In the genomic region with DNA sequence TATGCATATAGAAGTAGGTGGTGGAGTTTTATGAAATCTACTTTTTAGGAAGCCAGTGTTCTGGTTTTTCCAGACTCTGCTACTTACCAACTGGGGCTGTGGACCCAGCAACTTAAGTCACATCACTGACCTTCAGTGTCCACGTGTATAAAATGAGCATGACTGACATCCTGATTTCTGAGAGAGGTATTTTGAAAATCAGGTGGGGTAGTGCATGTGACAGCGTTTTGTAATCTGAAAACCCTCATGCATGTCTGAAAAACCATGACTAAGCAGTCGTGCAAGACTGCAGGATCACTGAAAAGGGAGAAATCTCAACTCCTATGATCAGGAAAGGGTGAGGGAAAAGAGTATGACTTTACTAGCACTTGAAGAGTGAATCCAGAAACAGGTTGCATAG, we compare ENCODE assay signal across 1 cellular context.
TF ChIP-seq lines count a peak whose summit lies in the region.

No MANE protein-coding gene starts in this region.

TF ChIP-seq in K562, 482 proteins besides CTCF, POLR2A, EP300 and RAD21 (continued from another document and continues in another):
- TF ChIP-seq ZEB2 (IDR thresholded peaks at IDR 0.05) (peak; percentile 38; the same call in 1 of the 2 replicates), PHB (CRISPR knock-in tag; IDR thresholded peaks at IDR 0.05) (no peak), TBL1XR1 (IDR thresholded peaks at IDR 0.05; ENCODE audit: low read length in 2 of 2) (0 out of 4 replicates have a peak, but pooled peaks of 1 of the 2 experiments have one; percentile 15), CEBPB (tag; IDR thresholded peaks at IDR 0.05) (0 out of 2 replicates have a peak, but pooled peaks have one; percentile 3), RBBP5 (IDR thresholded peaks at IDR 0.05; ENCODE audit: borderline replicate concordance, insufficient read depth, low read length, poor library complexity, severe bottlenecking) (no peak), NFE2 (IDR thresholded peaks at IDR 0.05; ENCODE audit: low read depth) (peak; percentile 91), EWSR1 (IDR thresholded peaks at IDR 0.05; ENCODE audit: borderline replicate concordance, low read depth, partially characterized antibody) (no peak), MCM3 (IDR thresholded peaks at IDR 0.05) (no peak), L3MBTL2 (IDR thresholded peaks at IDR 0.05) (peak; percentile 55), MAFF (IDR thresholded peaks at IDR 0.05; ENCODE audit: low read length) (peak; percentile 84), CBFA2T2 (conservative IDR thresholded peaks at IDR 0.05) (peak; percentile 31; the same call in 1 of the 2 replicates), SOX6 (IDR thresholded peaks at IDR 0.05) (0 out of 2 replicates have a peak, but pooled peaks have one; percentile 46), ZSCAN29 (IDR thresholded peaks at IDR 0.05) (no peak), MAFG (tag; conservative IDR thresholded peaks at IDR 0.05) (peak; percentile 91), TCF7L2 (IDR thresholded peaks at IDR 0.05; ENCODE audit: low read depth, low read length) (no peak), HDAC2 (IDR thresholded peaks at IDR 0.05) (peak; percentile 64; the same call in 1 of the 2 replicates), PURB (CRISPR knock-in tag; IDR thresholded peaks at IDR 0.05; ENCODE audit: low read depth) (no peak), MXI1 (IDR thresholded peaks at IDR 0.05; ENCODE audit: low read depth, low read length) (0 out of 2 replicates have a peak, but pooled peaks have one; percentile 42), ZNF347 (CRISPR knock-in tag; IDR thresholded peaks at IDR 0.05; ENCODE audit: low read depth) (no peak), SMARCA4 (IDR thresholded peaks at IDR 0.05) (0 out of 2 replicates have a peak, but pooled peaks have one; percentile 14), ZBTB17 (CRISPR knock-in tag; IDR thresholded peaks at IDR 0.05) (0 out of 2 replicates have a peak, but pooled peaks have one; percentile 43)
- TF ChIP-seq, protein P1, sequence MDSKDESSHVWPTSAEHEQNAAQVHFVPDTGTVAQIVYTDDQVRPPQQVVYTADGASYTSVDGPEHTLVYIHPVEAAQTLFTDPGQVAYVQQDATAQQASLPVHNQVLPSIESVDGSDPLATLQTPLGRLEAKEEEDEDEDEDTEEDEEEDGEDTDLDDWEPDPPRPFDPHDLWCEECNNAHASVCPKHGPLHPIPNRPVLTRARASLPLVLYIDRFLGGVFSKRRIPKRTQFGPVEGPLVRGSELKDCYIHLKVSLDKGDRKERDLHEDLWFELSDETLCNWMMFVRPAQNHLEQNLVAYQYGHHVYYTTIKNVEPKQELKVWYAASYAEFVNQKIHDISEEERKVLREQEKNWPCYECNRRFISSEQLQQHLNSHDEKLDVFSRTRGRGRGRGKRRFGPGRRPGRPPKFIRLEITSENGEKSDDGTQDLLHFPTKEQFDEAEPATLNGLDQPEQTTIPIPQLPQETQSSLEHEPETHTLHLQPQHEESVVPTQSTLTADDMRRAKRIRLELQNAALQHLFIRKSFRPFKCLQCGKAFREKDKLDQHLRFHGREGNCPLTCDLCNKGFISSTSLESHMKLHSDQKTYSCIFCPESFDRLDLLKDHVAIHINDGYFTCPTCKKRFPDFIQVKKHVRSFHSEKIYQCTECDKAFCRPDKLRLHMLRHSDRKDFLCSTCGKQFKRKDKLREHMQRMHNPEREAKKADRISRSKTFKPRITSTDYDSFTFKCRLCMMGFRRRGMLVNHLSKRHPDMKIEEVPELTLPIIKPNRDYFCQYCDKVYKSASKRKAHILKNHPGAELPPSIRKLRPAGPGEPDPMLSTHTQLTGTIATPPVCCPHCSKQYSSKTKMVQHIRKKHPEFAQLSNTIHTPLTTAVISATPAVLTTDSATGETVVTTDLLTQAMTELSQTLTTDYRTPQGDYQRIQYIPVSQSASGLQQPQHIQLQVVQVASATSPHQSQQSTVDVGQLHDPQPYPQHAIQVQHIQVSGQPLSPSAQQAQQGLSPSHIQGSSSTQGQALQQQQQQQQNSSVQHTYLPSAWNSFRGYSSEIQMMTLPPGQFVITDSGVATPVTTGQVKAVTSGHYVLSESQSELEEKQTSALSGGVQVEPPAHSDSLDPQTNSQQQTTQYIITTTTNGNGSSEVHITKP (IDR thresholded peaks at IDR 0.05; ENCODE audit: partially characterized antibody): peak; percentile 19
- TF ChIP-seq, protein P2, sequence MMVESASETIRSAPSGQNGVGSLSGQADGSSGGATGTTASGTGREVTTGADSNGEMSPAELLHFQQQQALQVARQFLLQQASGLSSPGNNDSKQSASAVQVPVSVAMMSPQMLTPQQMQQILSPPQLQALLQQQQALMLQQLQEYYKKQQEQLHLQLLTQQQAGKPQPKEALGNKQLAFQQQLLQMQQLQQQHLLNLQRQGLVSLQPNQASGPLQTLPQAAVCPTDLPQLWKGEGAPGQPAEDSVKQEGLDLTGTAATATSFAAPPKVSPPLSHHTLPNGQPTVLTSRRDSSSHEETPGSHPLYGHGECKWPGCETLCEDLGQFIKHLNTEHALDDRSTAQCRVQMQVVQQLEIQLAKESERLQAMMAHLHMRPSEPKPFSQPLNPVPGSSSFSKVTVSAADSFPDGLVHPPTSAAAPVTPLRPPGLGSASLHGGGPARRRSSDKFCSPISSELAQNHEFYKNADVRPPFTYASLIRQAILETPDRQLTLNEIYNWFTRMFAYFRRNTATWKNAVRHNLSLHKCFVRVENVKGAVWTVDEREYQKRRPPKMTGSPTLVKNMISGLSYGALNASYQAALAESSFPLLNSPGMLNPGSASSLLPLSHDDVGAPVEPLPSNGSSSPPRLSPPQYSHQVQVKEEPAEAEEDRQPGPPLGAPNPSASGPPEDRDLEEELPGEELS (CRISPR knock-in tag; IDR thresholded peaks at IDR 0.05; ENCODE audit: borderline replicate concordance): no peak
- TF ChIP-seq, protein P3, sequence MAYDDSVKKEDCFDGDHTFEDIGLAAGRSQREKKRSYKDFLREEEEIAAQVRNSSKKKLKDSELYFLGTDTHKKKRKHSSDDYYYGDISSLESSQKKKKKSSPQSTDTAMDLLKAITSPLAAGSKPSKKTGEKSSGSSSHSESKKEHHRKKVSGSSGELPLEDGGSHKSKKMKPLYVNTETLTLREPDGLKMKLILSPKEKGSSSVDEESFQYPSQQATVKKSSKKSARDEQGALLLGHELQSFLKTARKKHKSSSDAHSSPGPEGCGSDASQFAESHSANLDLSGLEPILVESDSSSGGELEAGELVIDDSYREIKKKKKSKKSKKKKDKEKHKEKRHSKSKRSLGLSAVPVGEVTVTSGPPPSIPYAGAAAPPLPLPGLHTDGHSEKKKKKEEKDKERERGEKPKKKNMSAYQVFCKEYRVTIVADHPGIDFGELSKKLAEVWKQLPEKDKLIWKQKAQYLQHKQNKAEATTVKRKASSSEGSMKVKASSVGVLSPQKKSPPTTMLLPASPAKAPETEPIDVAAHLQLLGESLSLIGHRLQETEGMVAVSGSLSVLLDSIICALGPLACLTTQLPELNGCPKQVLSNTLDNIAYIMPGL (CRISPR knock-in tag; IDR thresholded peaks at IDR 0.05): no peak
- TF ChIP-seq, protein P4, sequence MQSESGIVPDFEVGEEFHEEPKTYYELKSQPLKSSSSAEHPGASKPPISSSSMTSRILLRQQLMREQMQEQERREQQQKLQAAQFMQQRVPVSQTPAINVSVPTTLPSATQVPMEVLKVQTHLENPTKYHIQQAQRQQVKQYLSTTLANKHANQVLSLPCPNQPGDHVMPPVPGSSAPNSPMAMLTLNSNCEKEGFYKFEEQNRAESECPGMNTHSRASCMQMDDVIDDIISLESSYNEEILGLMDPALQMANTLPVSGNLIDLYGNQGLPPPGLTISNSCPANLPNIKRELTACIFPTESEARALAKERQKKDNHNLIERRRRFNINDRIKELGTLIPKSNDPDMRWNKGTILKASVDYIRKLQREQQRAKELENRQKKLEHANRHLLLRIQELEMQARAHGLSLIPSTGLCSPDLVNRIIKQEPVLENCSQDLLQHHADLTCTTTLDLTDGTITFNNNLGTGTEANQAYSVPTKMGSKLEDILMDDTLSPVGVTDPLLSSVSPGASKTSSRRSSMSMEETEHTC (IDR thresholded peaks at IDR 0.05): peak; percentile 75; the same call in 1 of the 2 replicates
- TF ChIP-seq, protein P5, sequence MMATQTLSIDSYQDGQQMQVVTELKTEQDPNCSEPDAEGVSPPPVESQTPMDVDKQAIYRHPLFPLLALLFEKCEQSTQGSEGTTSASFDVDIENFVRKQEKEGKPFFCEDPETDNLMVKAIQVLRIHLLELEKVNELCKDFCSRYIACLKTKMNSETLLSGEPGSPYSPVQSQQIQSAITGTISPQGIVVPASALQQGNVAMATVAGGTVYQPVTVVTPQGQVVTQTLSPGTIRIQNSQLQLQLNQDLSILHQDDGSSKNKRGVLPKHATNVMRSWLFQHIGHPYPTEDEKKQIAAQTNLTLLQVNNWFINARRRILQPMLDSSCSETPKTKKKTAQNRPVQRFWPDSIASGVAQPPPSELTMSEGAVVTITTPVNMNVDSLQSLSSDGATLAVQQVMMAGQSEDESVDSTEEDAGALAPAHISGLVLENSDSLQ (IDR thresholded peaks at IDR 0.05): peak; percentile 88
- TF ChIP-seq, protein P6, sequence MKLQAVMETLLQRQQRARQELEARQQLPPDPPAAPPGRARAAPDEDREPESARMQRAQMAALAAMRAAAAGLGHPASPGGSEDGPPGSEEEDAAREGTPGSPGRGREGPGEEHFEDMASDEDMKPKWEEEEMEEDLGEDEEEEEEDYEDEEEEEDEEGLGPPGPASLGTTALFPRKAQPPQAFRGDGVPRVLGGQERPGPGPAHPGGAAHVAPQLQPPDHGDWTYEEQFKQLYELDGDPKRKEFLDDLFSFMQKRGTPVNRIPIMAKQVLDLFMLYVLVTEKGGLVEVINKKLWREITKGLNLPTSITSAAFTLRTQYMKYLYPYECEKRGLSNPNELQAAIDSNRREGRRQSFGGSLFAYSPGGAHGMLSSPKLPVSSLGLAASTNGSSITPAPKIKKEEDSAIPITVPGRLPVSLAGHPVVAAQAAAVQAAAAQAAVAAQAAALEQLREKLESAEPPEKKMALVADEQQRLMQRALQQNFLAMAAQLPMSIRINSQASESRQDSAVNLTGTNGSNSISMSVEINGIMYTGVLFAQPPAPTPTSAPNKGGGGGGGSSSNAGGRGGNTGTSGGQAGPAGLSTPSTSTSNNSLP (IDR thresholded peaks at IDR 0.05; ENCODE audit: borderline replicate concordance, low read depth, low read length): no peak
- TF ChIP-seq, protein P7, sequence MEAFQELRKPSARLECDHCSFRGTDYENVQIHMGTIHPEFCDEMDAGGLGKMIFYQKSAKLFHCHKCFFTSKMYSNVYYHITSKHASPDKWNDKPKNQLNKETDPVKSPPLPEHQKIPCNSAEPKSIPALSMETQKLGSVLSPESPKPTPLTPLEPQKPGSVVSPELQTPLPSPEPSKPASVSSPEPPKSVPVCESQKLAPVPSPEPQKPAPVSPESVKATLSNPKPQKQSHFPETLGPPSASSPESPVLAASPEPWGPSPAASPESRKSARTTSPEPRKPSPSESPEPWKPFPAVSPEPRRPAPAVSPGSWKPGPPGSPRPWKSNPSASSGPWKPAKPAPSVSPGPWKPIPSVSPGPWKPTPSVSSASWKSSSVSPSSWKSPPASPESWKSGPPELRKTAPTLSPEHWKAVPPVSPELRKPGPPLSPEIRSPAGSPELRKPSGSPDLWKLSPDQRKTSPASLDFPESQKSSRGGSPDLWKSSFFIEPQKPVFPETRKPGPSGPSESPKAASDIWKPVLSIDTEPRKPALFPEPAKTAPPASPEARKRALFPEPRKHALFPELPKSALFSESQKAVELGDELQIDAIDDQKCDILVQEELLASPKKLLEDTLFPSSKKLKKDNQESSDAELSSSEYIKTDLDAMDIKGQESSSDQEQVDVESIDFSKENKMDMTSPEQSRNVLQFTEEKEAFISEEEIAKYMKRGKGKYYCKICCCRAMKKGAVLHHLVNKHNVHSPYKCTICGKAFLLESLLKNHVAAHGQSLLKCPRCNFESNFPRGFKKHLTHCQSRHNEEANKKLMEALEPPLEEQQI (IDR thresholded peaks at IDR 0.05): peak; percentile 55; the same call in 1 of the 2 replicates
- TF ChIP-seq, protein P8, sequence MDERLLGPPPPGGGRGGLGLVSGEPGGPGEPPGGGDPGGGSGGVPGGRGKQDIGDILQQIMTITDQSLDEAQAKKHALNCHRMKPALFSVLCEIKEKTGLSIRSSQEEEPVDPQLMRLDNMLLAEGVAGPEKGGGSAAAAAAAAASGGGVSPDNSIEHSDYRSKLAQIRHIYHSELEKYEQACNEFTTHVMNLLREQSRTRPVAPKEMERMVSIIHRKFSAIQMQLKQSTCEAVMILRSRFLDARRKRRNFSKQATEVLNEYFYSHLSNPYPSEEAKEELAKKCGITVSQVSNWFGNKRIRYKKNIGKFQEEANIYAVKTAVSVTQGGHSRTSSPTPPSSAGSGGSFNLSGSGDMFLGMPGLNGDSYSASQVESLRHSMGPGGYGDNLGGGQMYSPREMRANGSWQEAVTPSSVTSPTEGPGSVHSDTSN (CRISPR knock-in tag; IDR thresholded peaks at IDR 0.05; ENCODE audit: low read depth): no peak
- TF ChIP-seq, protein P8 (tag; conservative IDR thresholded peaks at IDR 0.05; ENCODE audit: low read depth): 0 out of 2 replicates have a peak, but pooled peaks have one; percentile 10
- TF ChIP-seq, protein P9, sequence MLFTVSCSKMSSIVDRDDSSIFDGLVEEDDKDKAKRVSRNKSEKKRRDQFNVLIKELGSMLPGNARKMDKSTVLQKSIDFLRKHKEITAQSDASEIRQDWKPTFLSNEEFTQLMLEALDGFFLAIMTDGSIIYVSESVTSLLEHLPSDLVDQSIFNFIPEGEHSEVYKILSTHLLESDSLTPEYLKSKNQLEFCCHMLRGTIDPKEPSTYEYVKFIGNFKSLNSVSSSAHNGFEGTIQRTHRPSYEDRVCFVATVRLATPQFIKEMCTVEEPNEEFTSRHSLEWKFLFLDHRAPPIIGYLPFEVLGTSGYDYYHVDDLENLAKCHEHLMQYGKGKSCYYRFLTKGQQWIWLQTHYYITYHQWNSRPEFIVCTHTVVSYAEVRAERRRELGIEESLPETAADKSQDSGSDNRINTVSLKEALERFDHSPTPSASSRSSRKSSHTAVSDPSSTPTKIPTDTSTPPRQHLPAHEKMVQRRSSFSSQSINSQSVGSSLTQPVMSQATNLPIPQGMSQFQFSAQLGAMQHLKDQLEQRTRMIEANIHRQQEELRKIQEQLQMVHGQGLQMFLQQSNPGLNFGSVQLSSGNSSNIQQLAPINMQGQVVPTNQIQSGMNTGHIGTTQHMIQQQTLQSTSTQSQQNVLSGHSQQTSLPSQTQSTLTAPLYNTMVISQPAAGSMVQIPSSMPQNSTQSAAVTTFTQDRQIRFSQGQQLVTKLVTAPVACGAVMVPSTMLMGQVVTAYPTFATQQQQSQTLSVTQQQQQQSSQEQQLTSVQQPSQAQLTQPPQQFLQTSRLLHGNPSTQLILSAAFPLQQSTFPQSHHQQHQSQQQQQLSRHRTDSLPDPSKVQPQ (CRISPR knock-in tag; IDR thresholded peaks at IDR 0.05; ENCODE audit: borderline replicate concordance): 0 out of 2 replicates have a peak, but pooled peaks have one; percentile 45
